Comparison of ENCODE assay signal across 20 cellular contexts in genomic region chr2:158894078-158894477, GRCh38.
DNase-seq lines count a peak whose midpoint lies in the region; ATAC-seq and TF ChIP-seq lines count a peak whose summit lies in the region.
"Had no signal": no experiment of that assay in that cellular context is flagged by ENCODE, and none has a peak within 500 bp of the region (broad histone marks: within the 10 kb centered on the region; RNA-seq: fewer than 3 reads in every experiment).

No MANE protein-coding gene starts in this region.

- H3K79me1 ChIP-seq in IMR-90 (ENCODE audit: low read depth in 1 of 2, low read length in 2 of 2), result no peaks in the 10 kb centered on the region

- H3K18ac ChIP-seq in IMR-90 (ENCODE audit: low read depth, low read length), result peak overlapping the region; percentile 10; the same call in 1 of the 2 replicates

- H3K9me1 ChIP-seq in IMR-90 (ENCODE audit: insufficient read depth, low read length), result peaks cover 4% of the 10 kb centered on the region

- H3K36me3 ChIP-seq in IMR-90 (ENCODE audit: control insufficient read depth, insufficient read depth, low read length) (no peaks in the 10 kb centered on the region), aorta (ENCODE audit: control insufficient read depth in 1 of 2, insufficient read depth in 2 of 2, low read length in 1 of 2) (no peaks in the 10 kb centered on the region)
- H3K36me3 ChIP-seq in CD8-positive, alpha-beta T cell (ENCODE audit: insufficient read depth, low read length), result no peaks in the 10 kb centered on the region
- H3K36me3 ChIP-seq: heart left ventricle, thyroid gland had no signal

- TF ChIP-seq CTCF in IMR-90 (conservative IDR thresholded peaks at IDR 0.05; ENCODE audit: low read depth, low read length) (no peak), astrocyte of the spinal cord (IDR thresholded peaks at IDR 0.05; ENCODE audit: low read depth, low read length) (no peak)
- TF ChIP-seq CTCF in CD8-positive, alpha-beta T cell (IDR thresholded peaks at IDR 0.05), result no peak

- H2BK20ac ChIP-seq in IMR-90 (ENCODE audit: low read depth, low read length), result peak overlapping the region; percentile 36; the same call in 1 of the 2 replicates

- intact Hi-C loops in IMR-90 (cut with micrococcal nuclease) (no loop called here), aorta (cut with DNase I) (no loop called here)
- intact Hi-C loops in CD8-positive, alpha-beta T cell (cut with DNase I, micrococcal nuclease), result no loop called here

- 0 out of 3 replicates have a peak overlapping the region, but pooled peaks have one; percentile 11 for H2BK15ac ChIP-seq in IMR-90 (ENCODE audit: low read depth, low read length)

- H4K8ac ChIP-seq in IMR-90 (ENCODE audit: low read depth in 2 of 2, low read length in 2 of 2), result no peak overlapping the region

- H3K56ac ChIP-seq in IMR-90 (ENCODE audit: extremely low read depth, insufficient read depth, low read length), result no peak overlapping the region

- H4K91ac ChIP-seq in IMR-90 (ENCODE audit: insufficient read depth, low read depth, low read length), result no peak overlapping the region

- no TSS peak for BruUV-seq in IMR-90 (replicated peaks; lab: Mats Ljungman, UMichigan)

- dilution Hi-C loops in IMR-90 (cut with HindIII; ENCODE audit: low sequenced_read_pairs, unreplicated experiment), result no loop called here

- H3K27me3 ChIP-seq in IMR-90 (ENCODE audit: control insufficient read depth, insufficient read depth, low read length) (no peaks in the 10 kb centered on the region), aorta (ENCODE audit: control insufficient read depth in 1 of 2, insufficient read depth in 2 of 2, low read length in 1 of 2) (no peaks in the 10 kb centered on the region)
- H3K27me3 ChIP-seq in CD8-positive, alpha-beta T cell (ENCODE audit: insufficient read depth, low read length), result no peaks in the 10 kb centered on the region
- H3K27me3 ChIP-seq: heart left ventricle, thyroid gland had no signal

- H3K4me3 ChIP-seq in IMR-90 (ENCODE audit: insufficient read depth, low read depth, low read length) (no peak overlapping the region), astrocyte of the spinal cord (ENCODE audit: low read depth, low read length) (no peak overlapping the region), aorta (ENCODE audit: low read length in 2 of 2) (no peak overlapping the region)
- no peak overlapping the region for H3K4me3 ChIP-seq in CD8-positive, alpha-beta T cell (ENCODE audit: low read depth, low read length)
- H3K4me3 ChIP-seq: heart left ventricle, thyroid gland had no signal

- H3K4me1 Mint-ChIP-seq in CD8-positive, alpha-beta T cell (ENCODE audit: low read depth), result no peaks in the 10 kb centered on the region
- H3K4me1 Mint-ChIP-seq: activated CD4-positive, alpha-beta T cell treated with anti-CD3 and anti-CD28 coated beads, Interleukin-2, amount 10 ng/mL, durations not matched to agents 24 days and 14 days had no signal

- H4K5ac ChIP-seq in IMR-90 (ENCODE audit: low read depth, low read length), result no peak overlapping the region

- in situ Hi-C loops in IMR-90 (cut with MboI; ENCODE audit: low sequenced_read_pairs), result loop anchor here (25.0 kb wide), 1 partner anchor 1068 kb away; no protein-coding TSS in a partner anchor
- in situ Hi-C loops in astrocyte of the spinal cord (cut with HindIII; ENCODE audit: low sequenced_read_pairs), result no loop called here

- WGBS in IMR-90 (ENCODE audit: extremely low coverage in 2 of 2, insufficient read length in 1 of 2), 2 experiments, result no CpG with 5 or more reads among the region's 5 CpGs
- WGBS in aorta, 2 donors, result 71 to 79% methylated on average over 5 of the region's 5 CpGs

- H3K4me2 ChIP-seq in IMR-90 (ENCODE audit: low read depth, low read length), result no peak overlapping the region; the same call in 1 of the 2 replicates

- DNase-seq in COLO829 (ENCODE audit: low spot score) (peak; percentile 26), IMR-90 (peak; percentile 71), astrocyte of the spinal cord (ENCODE audit: low read depth, low spot score) (peak; percentile 71), left kidney (ENCODE audit: low read depth, low spot score) (peak; percentile 45), aorta (no peak), C1 segment of cervical spinal cord (lab: John Stamatoyannopoulos, UW) (no peak), D341Med (ENCODE audit: low spot score) (no peak)
- no peak for DNase-seq in CD8-positive, alpha-beta T cell
- DNase-seq: activated CD4-positive, alpha-beta T cell treated with anti-CD3 and anti-CD28 coated beads, Interleukin-2, amount 10 ng/mL, durations not matched to agents 24 days and 14 days; activated T-cell treated with anti-CD3 and anti-CD28 coated beads, Interleukin-2, amount 50 U/mL, for 1 hour; amygdala; effector memory CD8-positive, alpha-beta T cell; heart left ventricle; KBM-7; kidney glomerular epithelial cell; NCI-H1417 treated with DMSO at 0.1 percent for 48 hours; NCI-H510A; posterior cingulate gyrus; thyroid gland had no signal

- CTCF ChIA-PET in IMR-90 (lab: Yijun Ruan, JAX), result no interaction called here
- CTCF ChIA-PET in CD8-positive, alpha-beta T cell (lab: Charles Lee), result interaction anchor here (0.9 kb wide), 1 partner anchor 10 kb away, joined by 3 read pairs; no protein-coding TSS in a partner anchor

- no peak overlapping the region for H3K27ac Mint-ChIP-seq in CD8-positive, alpha-beta T cell
- H3K27ac Mint-ChIP-seq: activated CD4-positive, alpha-beta T cell treated with anti-CD3 and anti-CD28 coated beads, Interleukin-2, amount 10 ng/mL, durations not matched to agents 24 days and 14 days; effector memory CD8-positive, alpha-beta T cell; T-helper 1 cell treated with Interleukin-12 subunit alpha and Interleukin-12 subunit beta and Interleukin-4 antibody, amounts not matched to agents 30 μg/mL and 1 μg/mL, for 36 hours had no signal

- H3K14ac ChIP-seq in IMR-90 (replicated peaks; ENCODE audit: low read depth, low read length), result no peak overlapping the region

- peaks cover 6% of the 10 kb centered on the region for H3K27me3 Mint-ChIP-seq in CD8-positive, alpha-beta T cell (ENCODE audit: low read depth)

- H2BK5ac ChIP-seq in IMR-90 (ENCODE audit: low read depth, low read length, poor library complexity, severe bottlenecking), result no peak overlapping the region

- POLR2A ChIA-PET in IMR-90 (lab: Charles Lee; ENCODE audit: unreplicated experiment), result no interaction called here
- POLR2A ChIA-PET in CD8-positive, alpha-beta T cell (lab: Charles Lee), result no interaction called here

- 0 out of 2 replicates have a peak overlapping the region, but pooled peaks have one; percentile 8 for H2AK5ac ChIP-seq in IMR-90 (ENCODE audit: low read depth, low read length)

- ATAC-seq in IMR-90 (ENCODE audit: low read depth), result no peak
- no peak for ATAC-seq in aorta (ENCODE audit: low FRiP score)
- ATAC-seq in CD8-positive, alpha-beta T cell, result no peak
- ATAC-seq: effector memory CD8-positive, alpha-beta T cell had no signal

- H3K36me3 Mint-ChIP-seq in CD8-positive, alpha-beta T cell, result no peaks in the 10 kb centered on the region

- H4K20me1 ChIP-seq in IMR-90 (ENCODE audit: insufficient read depth, low read length), result no peaks in the 10 kb centered on the region

- H3K4ac ChIP-seq in IMR-90 (ENCODE audit: low read depth, low read length), result no peak overlapping the region

- TF ChIP-seq POLR2A in IMR-90 (IDR thresholded peaks at IDR 0.05; ENCODE audit: low read depth, low read length), result no peak

- H2AFZ ChIP-seq in IMR-90 (replicated peaks; ENCODE audit: low read length, poor library complexity), result no peak overlapping the region

- no peak overlapping the region for H3K9ac ChIP-seq in IMR-90 (ENCODE audit: low read depth, low read length)

- no peak overlapping the region for H2AK9ac ChIP-seq in IMR-90 (replicated peaks; ENCODE audit: low read depth, low read length, poor library complexity)

- no peak overlapping the region for H3K23ac ChIP-seq in IMR-90 (ENCODE audit: low read depth, low read length)

- H3K27ac ChIP-seq in IMR-90 (ENCODE audit: insufficient read depth, low read length) (no peak overlapping the region), aorta (ENCODE audit: low read depth in 1 of 2, low read length in 2 of 2) (no peak overlapping the region)
- no peak overlapping the region for H3K27ac ChIP-seq in CD8-positive, alpha-beta T cell (ENCODE audit: low read depth, low read length)
- H3K27ac ChIP-seq: heart left ventricle, thyroid gland had no signal

- H3K9me3 Mint-ChIP-seq in CD8-positive, alpha-beta T cell, result no peaks in the 10 kb centered on the region
- H3K9me3 Mint-ChIP-seq: effector memory CD8-positive, alpha-beta T cell had no signal

- no peak overlapping the region for H3K4me3 Mint-ChIP-seq in CD8-positive, alpha-beta T cell
- H3K4me3 Mint-ChIP-seq: activated CD4-positive, alpha-beta T cell treated with anti-CD3 and anti-CD28 coated beads, Interleukin-2, amount 10 ng/mL, durations not matched to agents 24 days and 14 days; effector memory CD8-positive, alpha-beta T cell; T-helper 1 cell treated with Interleukin-12 subunit alpha and Interleukin-12 subunit beta and Interleukin-4 antibody, amounts not matched to agents 30 μg/mL and 1 μg/mL, for 36 hours had no signal

- no peak for TF ChIP-seq RAD21 in IMR-90 (IDR thresholded peaks at IDR 0.05; ENCODE audit: low read length)

- H3K4me1 ChIP-seq in IMR-90 (ENCODE audit: control insufficient read depth, insufficient read depth, low read length) (peaks cover 9% of the 10 kb centered on the region), aorta (ENCODE audit: control insufficient read depth in 1 of 2, insufficient read depth in 2 of 2, low read length in 2 of 2) (no peaks in the 10 kb centered on the region)
- no peaks in the 10 kb centered on the region for H3K4me1 ChIP-seq in CD8-positive, alpha-beta T cell (ENCODE audit: insufficient read depth, low read length)
- H3K4me1 ChIP-seq: heart left ventricle had no signal

- no peaks in the 10 kb centered on the region for H3K9me3 ChIP-seq in IMR-90 (ENCODE audit: control insufficient read depth, insufficient read depth, low read length)
- no peaks in the 10 kb centered on the region for H3K9me3 ChIP-seq in aorta (ENCODE audit: control insufficient read depth, low read length)
- H3K9me3 ChIP-seq in CD8-positive, alpha-beta T cell (ENCODE audit: low read length), result no peaks in the 10 kb centered on the region
- H3K9me3 ChIP-seq: heart left ventricle, thyroid gland had no signal

- H2BK120ac ChIP-seq in IMR-90 (ENCODE audit: low read depth, low read length), result peak overlapping the region; percentile 88; the same call in 1 of the 2 replicates

TF ChIP-seq in IMR-90, 13 proteins besides CTCF, POLR2A, EP300 and RAD21 (continues in another document):
- no peak for TF ChIP-seq CHD1 (IDR thresholded peaks at IDR 0.05; ENCODE audit: low read depth, low read length)
- no peak for TF ChIP-seq CEBPB (IDR thresholded peaks at IDR 0.05; ENCODE audit: low read depth, low read length)
- TF ChIP-seq BHLHE40 (IDR thresholded peaks at IDR 0.05; ENCODE audit: low read depth, low read length), result no peak
- TF ChIP-seq NFE2L2 (IDR thresholded peaks at IDR 0.05; ENCODE audit: low read depth, low read length), result no peak
- TF ChIP-seq FOS (IDR thresholded peaks at IDR 0.05; ENCODE audit: low read depth, low read length), result no peak
- TF ChIP-seq RCOR1 (IDR thresholded peaks at IDR 0.05; ENCODE audit: insufficient replicate concordance, low read length), result no peak
- TF ChIP-seq MAFK (IDR thresholded peaks at IDR 0.05; ENCODE audit: low read depth, low read length), result no peak

Comparison
In these comparisons a context has a peak if more than half of its experiments do, and no peak if none do; other contexts are left out.
1. DNase-seq: peak in COLO829 (single experiment), IMR-90 (single experiment), astrocyte of the spinal cord (single experiment) and left kidney (single experiment); none in aorta (0 of 2), C1 segment of cervical spinal cord (0 of 14), CD8-positive, alpha-beta T cell (0 of 7) and D341Med (single experiment).